14 cellular contexts compared by ENCODE assay signal in genomic region chr10:58641708-58642107, GRCh38.
DNase-seq lines count a peak whose midpoint lies in the region; ATAC-seq and TF ChIP-seq lines count a peak whose summit lies in the region.
"Had no signal": no experiment of that assay in that cellular context is flagged by ENCODE, and none has a peak within 500 bp of the region (broad histone marks: within the 10 kb centered on the region; RNA-seq: fewer than 3 reads in every experiment).

No MANE protein-coding gene starts in this region.

- peaks cover 28% of the 10 kb centered on the region for H3F3A ChIP-seq in SK-N-SH (replicated peaks; ENCODE audit: insufficient read depth)

- H3K27ac ChIP-seq in SK-N-SH (ENCODE audit: low read depth in 2 of 2, low read length in 1 of 2) (peak overlapping the region; percentile 86 to 88), fibroblast of lung (ENCODE audit: insufficient read depth, low read length) (peak overlapping the region; percentile 42), psoas muscle (peak overlapping the region; percentile 53)
- H3K27ac ChIP-seq: upper lobe of right lung had no signal

- H3K36me3 ChIP-seq in SK-N-SH (replicated peaks in 1 of 2; ENCODE audit: control insufficient read depth in 1 of 2, insufficient read depth in 2 of 2, low read length in 1 of 2) (no peaks in the 10 kb centered on the region), fibroblast of lung (ENCODE audit: control insufficient read depth, insufficient read depth, low read length) (no peaks in the 10 kb centered on the region), psoas muscle (ENCODE audit: insufficient read depth in 1 of 2, low read depth in 1 of 2) (no peaks in the 10 kb centered on the region)
- H3K36me3 ChIP-seq: upper lobe of right lung had no signal

- H3K9ac ChIP-seq in SK-N-SH = peak overlapping the region; percentile 54
- H3K9ac ChIP-seq in fibroblast of lung (ENCODE audit: insufficient read depth, low read length) = no peak overlapping the region

- H4K20me1 ChIP-seq in SK-N-SH (ENCODE audit: insufficient read depth) (no peaks in the 10 kb centered on the region), fibroblast of lung (ENCODE audit: control insufficient read depth, extremely low read depth, insufficient read depth, low read length) (no peaks in the 10 kb centered on the region)

- H2AFZ ChIP-seq in SK-N-SH (ENCODE audit: low read depth) = no peak overlapping the region
- no peak overlapping the region for H2AFZ ChIP-seq in fibroblast of lung (ENCODE audit: low read length)

- no peak for TF ChIP-seq RAD21 in SK-N-SH (IDR thresholded peaks at IDR 0.05; ENCODE audit: low read length)

- H3K9me3 ChIP-seq in SK-N-SH (no peaks in the 10 kb centered on the region), fibroblast of lung (ENCODE audit: control insufficient read depth, insufficient read depth, low read depth, low read length) (no peaks in the 10 kb centered on the region), psoas muscle (no peaks in the 10 kb centered on the region)
- H3K9me3 ChIP-seq: upper lobe of right lung had no signal

- H3K4me1 ChIP-seq in SK-N-SH (ENCODE audit: control insufficient read depth in 1 of 2, insufficient read depth in 2 of 2, low read depth in 1 of 2, low read length in 1 of 2) = peaks cover 17 to 43% of the 10 kb centered on the region in 2 experiments; a peak in 3 of 4 replicates
- H3K4me1 ChIP-seq in fibroblast of lung (ENCODE audit: control insufficient read depth, extremely low read depth, insufficient read depth, low read length) = peaks cover 9% of the 10 kb centered on the region
- peaks cover 12% of the 10 kb centered on the region for H3K4me1 ChIP-seq in psoas muscle

- TF ChIP-seq EP300 in SK-N-SH (IDR thresholded peaks at IDR 0.05; ENCODE audit: borderline replicate concordance in 1 of 2, low read depth in 1 of 2, low read length in 1 of 2) = peak in 1 of 2 experiments; percentile 34; a peak in 1 of 4 replicates

- ATAC-seq in psoas muscle (no peak), HG02981 (IDR thresholded peaks at IDR 0.05; ENCODE audit: unreplicated experiment) (no peak)

- H3K27me3 ChIP-seq in SK-N-SH (ENCODE audit: insufficient read depth) (no peaks in the 10 kb centered on the region), fibroblast of lung (ENCODE audit: control insufficient read depth, insufficient read depth, low read length) (no peaks in the 10 kb centered on the region), psoas muscle (ENCODE audit: insufficient read depth in 3 of 3, low read length in 2 of 3) (no peaks in the 10 kb centered on the region)
- H3K27me3 ChIP-seq: upper lobe of right lung had no signal

- peak; percentile 82 for DNase-seq in ELR (ENCODE audit: low read depth)
- no peak for DNase-seq in SK-N-SH
- DNase-seq in fibroblast of lung (ENCODE audit: low read depth in 2 of 2) = peak in 1 of 2 donors; percentile 95
- DNase-seq in psoas muscle = no peak
- no peak for DNase-seq in HuH-7 (ENCODE audit: low spot score)
- DNase-seq in dermis blood vessel endothelial cell = no peak
- DNase-seq in amniotic stem cell (lab: John Stamatoyannopoulos, UW) = no peak
- DNase-seq: activated naive CD4-positive, alpha-beta T cell treated with anti-CD3 and anti-CD28 coated beads, Interleukin-2, amount 10 ng/mL, durations not matched to agents 7 days and 5 days; DMS79 treated with DMSO at 0.1 percent for 48 hours; NCI-H2081 treated with DMSO at 0.1 percent for 48 hours; SIG-M5; stimulated activated CD4-positive, alpha-beta T cell treated with anti-CD3 and anti-CD28 coated beads, Interleukin-2, amount 100 ng/mL, for 48 hours; upper lobe of right lung had no signal

- no peaks in the 10 kb centered on the region for H3K9me2 ChIP-seq in SK-N-SH

- 11% methylated on average over 2 of the region's 2 CpGs for WGBS in SK-N-SH (ENCODE audit: low lambda C conversion rate)
- 24 to 50% (median 27%) methylated on average over 2 of the region's 2 CpGs for WGBS in psoas muscle, 3 donors

- H3K79me2 ChIP-seq in SK-N-SH (ENCODE audit: insufficient read depth) = no peaks in the 10 kb centered on the region
- H3K79me2 ChIP-seq in fibroblast of lung (ENCODE audit: control insufficient read depth, insufficient read depth, low read length) = no peaks in the 10 kb centered on the region

- H3K4me3 ChIP-seq in SK-N-SH (ENCODE audit: low read depth in 2 of 2, low read length in 1 of 2) (0 out of 4 replicates have a peak overlapping the region, but pooled peaks of 1 of the 2 experiments have one; percentile 29), fibroblast of lung (replicated peaks in 1 of 4; ENCODE audit: control extremely low read depth in 1 of 4, insufficient read depth in 1 of 4, low read depth in 3 of 4, low read length in 4 of 4) (no peak overlapping the region), psoas muscle (no peak overlapping the region)
- H3K4me3 ChIP-seq: upper lobe of right lung had no signal

- H3K4me2 ChIP-seq in SK-N-SH (peak overlapping the region; percentile 67), fibroblast of lung (ENCODE audit: extremely low read depth, insufficient read depth, low read length) (no peak overlapping the region)

- TF ChIP-seq CTCF in SK-N-SH (IDR thresholded peaks at IDR 0.05) (no peak), fibroblast of lung (conservative IDR thresholded peaks at IDR 0.05 in 1 of 2, IDR thresholded peaks at IDR 0.05 in 1 of 2; ENCODE audit: low read depth in 1 of 2, low read length in 2 of 2) (no peak), psoas muscle (IDR thresholded peaks at IDR 0.05) (no peak)

- intact Hi-C loops in psoas muscle (cut with DNase I) = loop anchor here in 1 of 2 donors (10.0 kb wide), 2 partner anchors 113 to 227 kb away; no protein-coding TSS in a partner anchor

- CTCF ChIA-PET in SK-N-SH (lab: Yijun Ruan, JAX) = interaction anchor here (0.6 to 8.1 kb wide), 16 partner anchors 9 to 565 kb away, joined by 3 to 73 read pairs (median 4); partner anchors contain the start of gene BICC1

- POLR2A ChIA-PET in SK-N-SH (lab: Yijun Ruan, JAX) = no interaction called here

TF ChIP-seq in SK-N-SH, 30 proteins besides CTCF, POLR2A, EP300 and RAD21:
- TF ChIP-seq NRF1 (IDR thresholded peaks at IDR 0.05; ENCODE audit: low read depth, low read length) = no peak
- TF ChIP-seq CHD2 (IDR thresholded peaks at IDR 0.05; ENCODE audit: low read length, partially characterized antibody) = no peak
- no peak for TF ChIP-seq RFX5 (IDR thresholded peaks at IDR 0.05; ENCODE audit: low read length)
- peak; percentile 21; the same call in 1 of the 2 replicates for TF ChIP-seq PBX3 (IDR thresholded peaks at IDR 0.05)
- no peak for TF ChIP-seq FOXJ3 (CRISPR knock-in tag; IDR thresholded peaks at IDR 0.05)
- peak; percentile 61 for TF ChIP-seq TCF12 (IDR thresholded peaks at IDR 0.05)
- no peak for TF ChIP-seq TAF1 (IDR thresholded peaks at IDR 0.05; ENCODE audit: borderline replicate concordance, low read depth, low read length)
- TF ChIP-seq ZBTB33 (IDR thresholded peaks at IDR 0.05; ENCODE audit: borderline replicate concordance, low read depth) = no peak
- TF ChIP-seq SIN3A (IDR thresholded peaks at IDR 0.05; ENCODE audit: borderline replicate concordance, low read depth, low read length) = no peak
- no peak for TF ChIP-seq FOXM1 (IDR thresholded peaks at IDR 0.05; ENCODE audit: low read depth)
- peak; percentile 49; the same call in 1 of the 2 replicates for TF ChIP-seq JUND (IDR thresholded peaks at IDR 0.05)
- peak; percentile 58; the same call in 1 of the 2 replicates for TF ChIP-seq FOSL2 (IDR thresholded peaks at IDR 0.05; ENCODE audit: borderline replicate concordance, low read depth)
- TF ChIP-seq YY1 (IDR thresholded peaks at IDR 0.05; ENCODE audit: low read depth) = no peak
- no peak for TF ChIP-seq MAX (IDR thresholded peaks at IDR 0.05; ENCODE audit: low read depth)
- no peak for TF ChIP-seq SMC3 (IDR thresholded peaks at IDR 0.05; ENCODE audit: low read depth, low read length)
- no peak for TF ChIP-seq MEF2A (IDR thresholded peaks at IDR 0.05; ENCODE audit: borderline replicate concordance, low read depth)
- peak; percentile 46; the same call in 1 of the 2 replicates for TF ChIP-seq TEAD4 (IDR thresholded peaks at IDR 0.05; ENCODE audit: borderline replicate concordance, insufficient read depth)
- TF ChIP-seq MXI1 (IDR thresholded peaks at IDR 0.05; ENCODE audit: low read depth, low read length) = no peak
- TF ChIP-seq ELF1 (IDR thresholded peaks at IDR 0.05) = no peak
TF ChIP-seq in SK-N-SH: peak in this region for 5.
